Comparison of ENCODE assay signal across 2 cellular contexts in the genomic region with DNA sequence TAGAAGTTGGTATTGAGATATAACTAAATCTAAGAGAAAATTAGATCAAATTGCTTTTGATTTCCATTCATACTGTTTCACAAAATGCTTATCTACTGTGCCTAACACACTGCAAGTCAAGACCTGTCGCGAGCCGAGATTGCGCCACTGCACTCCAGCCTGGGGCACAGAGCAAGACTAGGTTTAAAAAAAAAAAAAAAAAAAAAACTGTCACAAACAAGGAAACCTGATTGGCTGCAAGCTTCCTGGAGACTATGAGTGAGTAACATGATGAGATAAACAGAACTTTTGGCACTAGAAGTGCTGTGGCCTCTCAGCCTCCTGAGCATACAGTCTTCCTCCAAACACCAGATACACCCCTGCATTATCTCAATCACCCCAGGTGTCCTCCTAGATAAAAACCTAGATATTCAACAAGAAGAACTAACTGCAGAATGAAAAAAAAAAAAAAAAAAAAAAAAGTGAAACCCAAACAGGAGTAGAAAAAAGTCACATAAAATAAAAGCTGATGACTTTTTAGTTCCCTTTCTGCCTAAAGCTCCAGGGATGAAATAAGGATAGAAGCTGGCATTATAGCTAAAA.
TF ChIP-seq lines count a peak whose summit lies in the region.

No MANE protein-coding gene starts in this region.

TF ChIP-seq in A549, 52 proteins besides CTCF, POLR2A, EP300 and RAD21:
- TF ChIP-seq, protein P1, sequence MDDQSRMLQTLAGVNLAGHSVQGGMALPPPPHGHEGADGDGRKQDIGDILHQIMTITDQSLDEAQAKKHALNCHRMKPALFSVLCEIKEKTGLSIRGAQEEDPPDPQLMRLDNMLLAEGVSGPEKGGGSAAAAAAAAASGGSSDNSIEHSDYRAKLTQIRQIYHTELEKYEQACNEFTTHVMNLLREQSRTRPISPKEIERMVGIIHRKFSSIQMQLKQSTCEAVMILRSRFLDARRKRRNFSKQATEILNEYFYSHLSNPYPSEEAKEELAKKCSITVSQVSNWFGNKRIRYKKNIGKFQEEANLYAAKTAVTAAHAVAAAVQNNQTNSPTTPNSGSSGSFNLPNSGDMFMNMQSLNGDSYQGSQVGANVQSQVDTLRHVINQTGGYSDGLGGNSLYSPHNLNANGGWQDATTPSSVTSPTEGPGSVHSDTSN (IDR thresholded peaks at IDR 0.05), result no peak
- TF ChIP-seq, protein P2, sequence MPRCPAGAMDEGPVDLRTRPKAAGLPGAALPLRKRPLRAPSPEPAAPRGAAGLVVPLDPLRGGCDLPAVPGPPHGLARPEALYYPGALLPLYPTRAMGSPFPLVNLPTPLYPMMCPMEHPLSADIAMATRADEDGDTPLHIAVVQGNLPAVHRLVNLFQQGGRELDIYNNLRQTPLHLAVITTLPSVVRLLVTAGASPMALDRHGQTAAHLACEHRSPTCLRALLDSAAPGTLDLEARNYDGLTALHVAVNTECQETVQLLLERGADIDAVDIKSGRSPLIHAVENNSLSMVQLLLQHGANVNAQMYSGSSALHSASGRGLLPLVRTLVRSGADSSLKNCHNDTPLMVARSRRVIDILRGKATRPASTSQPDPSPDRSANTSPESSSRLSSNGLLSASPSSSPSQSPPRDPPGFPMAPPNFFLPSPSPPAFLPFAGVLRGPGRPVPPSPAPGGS (IDR thresholded peaks at IDR 0.05), result no peak
- TF ChIP-seq CEBPB (IDR thresholded peaks at IDR 0.05), result peak; percentile 71 to 92
- TF ChIP-seq GATA3 (IDR thresholded peaks at IDR 0.05; ENCODE audit: borderline replicate concordance), result peak; percentile 20; the same call in 1 of the 2 replicates
- TF ChIP-seq FOSB (CRISPR knock-in tag; IDR thresholded peaks at IDR 0.05), result no peak

TF ChIP-seq in IMR-90, 13 proteins besides CTCF, POLR2A, EP300 and RAD21:
- TF ChIP-seq FOS (IDR thresholded peaks at IDR 0.05; ENCODE audit: low read depth, low read length) (no peak), CEBPB (IDR thresholded peaks at IDR 0.05; ENCODE audit: low read depth, low read length) (peak; percentile 95)
